ENCODE assay signal across 9 cellular contexts in genomic region chr22:23979560-23980240, GRCh38. TPM values are rescaled to one million over a fixed set of nuclear protein-coding genes. Genes with fewer than 3 reads are reported as not detected.
DNase-seq lines count a peak whose midpoint lies in the region; ATAC-seq, FAIRE-seq and TF ChIP-seq lines count a peak whose summit lies in the region.
"Not testable (repeated sequence)": the region's sequence is repeated elsewhere in the genome, so short reads cannot be mapped to it uniquely, and the experiment has no call there.
"Had no signal": no experiment of that assay in that cellular context is flagged by ENCODE, and none has a peak within 500 bp of the region (broad histone marks: within the 10 kb centered on the region; RNA-seq: fewer than 3 reads in every experiment).

GSTT2 (plus strand) TSS chr22:23980134.

- not testable (repeated sequence) for TF ChIP-seq POLR2A in body of pancreas (IDR thresholded peaks at IDR 0.05); gastroesophageal sphincter (IDR thresholded peaks at IDR 0.05); gastrocnemius medialis (IDR thresholded peaks at IDR 0.05)

- H3K9me3 ChIP-seq in body of pancreas; gastroesophageal sphincter; right cardiac atrium (ENCODE audit: control insufficient read depth, low read length); lower lobe of right lung; gastrocnemius medialis: not testable (repeated sequence)

- DNase-seq in HTR-8/SVneo (ENCODE audit: insufficient read length, low spot score); activated CD8-positive, alpha-beta T cell treated with anti-CD3 and anti-CD28 coated beads, Interleukin-2, amount 10 ng/mL, durations not matched to agents 7 days and 5 days; body of pancreas; right cardiac atrium; lower lobe of right lung; gastrocnemius medialis: not testable (repeated sequence)

- POLR2A ChIA-PET in activated CD8-positive, alpha-beta T cell treated with anti-CD3 and anti-CD28 coated beads, Interleukin-2, amount 10 ng/mL, durations not matched to agents 7 days and 5 days (lab: Charles Lee) = not testable (repeated sequence)

- not testable (repeated sequence) for TF ChIP-seq EP300 in gastroesophageal sphincter (IDR thresholded peaks at IDR 0.05)

- H3K4me1 Mint-ChIP-seq in activated CD8-positive, alpha-beta T cell treated with anti-CD3 and anti-CD28 coated beads, Interleukin-2, amount 10 ng/mL, durations not matched to agents 7 days and 5 days (ENCODE audit: low read depth) = not testable (repeated sequence)

- in situ Hi-C loops in gastrocnemius medialis (cut with MboI; ENCODE audit: low sequenced_read_pairs in 4 of 4) = loop anchor here in 1 of 4 donors (10.0 kb wide), 1 partner anchor 55 kb away; no protein-coding TSS in a partner anchor

- H3K4me3 Mint-ChIP-seq in activated CD8-positive, alpha-beta T cell treated with anti-CD3 and anti-CD28 coated beads, Interleukin-2, amount 10 ng/mL, durations not matched to agents 7 days and 5 days = not testable (repeated sequence)

- not testable (repeated sequence) for H3K27ac Mint-ChIP-seq in activated CD8-positive, alpha-beta T cell treated with anti-CD3 and anti-CD28 coated beads, Interleukin-2, amount 10 ng/mL, durations not matched to agents 7 days and 5 days

- intact Hi-C loops in body of pancreas (cut with DNase I); right cardiac atrium (cut with DNase I); gastrocnemius medialis (cut with DNase I; ENCODE audit: low total_unique reads): not testable (repeated sequence)
- intact Hi-C loops in lower lobe of right lung (cut with DNase I) = loop anchor here (10.0 kb wide), 1 partner anchor 55 kb away; no protein-coding TSS in a partner anchor

- peak; percentile 46 for ATAC-seq in activated CD8-positive, alpha-beta T cell treated with anti-CD3 and anti-CD28 coated beads, Interleukin-2, amount 10 ng/mL, durations not matched to agents 7 days and 5 days
- ATAC-seq in body of pancreas (peak; percentile 87), gastroesophageal sphincter (peak; percentile 97), right cardiac atrium (peak; percentile 92 to 94), lower lobe of right lung (peak; percentile 94 to 98), gastrocnemius medialis (peak; percentile 69 to 76)

- not testable (repeated sequence) for H3K36me3 Mint-ChIP-seq in activated CD8-positive, alpha-beta T cell treated with anti-CD3 and anti-CD28 coated beads, Interleukin-2, amount 10 ng/mL, durations not matched to agents 7 days and 5 days (ENCODE audit: low read depth)

- not testable (repeated sequence) for H3K4me1 ChIP-seq in body of pancreas; gastroesophageal sphincter; right cardiac atrium (ENCODE audit: control insufficient read depth, insufficient read depth, low read length); lower lobe of right lung; gastrocnemius medialis

- CTCF ChIA-PET in activated CD8-positive, alpha-beta T cell treated with anti-CD3 and anti-CD28 coated beads, Interleukin-2, amount 10 ng/mL, durations not matched to agents 7 days and 5 days (lab: Charles Lee) = not testable (repeated sequence)

- FAIRE-seq in HTR-8/SVneo (lab: Jason Lieb, UNC) = peak; percentile 93

- no CpG with 5 or more reads among the region's 41 CpGs for WGBS in body of pancreas, 2 donors
- WGBS in gastroesophageal sphincter (ENCODE audit: low coverage in 1 of 2), 2 donors = no CpG with 5 or more reads among the region's 41 CpGs
- WGBS in right cardiac atrium = no CpG with 5 or more reads among the region's 41 CpGs

- H3K36me3 ChIP-seq in body of pancreas (replicated peaks in 1 of 2; ENCODE audit: insufficient read depth in 1 of 2, low read depth in 2 of 2); gastroesophageal sphincter; lower lobe of right lung; gastrocnemius medialis: not testable (repeated sequence)

- H3K27me3 ChIP-seq in body of pancreas; gastroesophageal sphincter; right cardiac atrium (ENCODE audit: control insufficient read depth, insufficient read depth); lower lobe of right lung (ENCODE audit: low read depth); gastrocnemius medialis: not testable (repeated sequence)

- not testable (repeated sequence) for TF ChIP-seq CTCF in body of pancreas (IDR thresholded peaks at IDR 0.05); gastroesophageal sphincter (IDR thresholded peaks at IDR 0.05); lower lobe of right lung (IDR thresholded peaks at IDR 0.05); gastrocnemius medialis (IDR thresholded peaks at IDR 0.05 in 4 of 5, conservative IDR thresholded peaks at IDR 0.05 in 1 of 5)

- not testable (repeated sequence) for H3K27ac ChIP-seq in body of pancreas; right cardiac atrium (ENCODE audit: low read length); lower lobe of right lung; gastrocnemius medialis
- peak within 1 kb of the TSS in 1 of 4 donors; percentile 42 for H3K27ac ChIP-seq in gastroesophageal sphincter

- not testable (repeated sequence) for H3K4me3 ChIP-seq in body of pancreas; gastroesophageal sphincter; right cardiac atrium (ENCODE audit: low read length)
- H3K4me3 ChIP-seq in lower lobe of right lung (peak within 1 kb of the TSS; percentile 29), gastrocnemius medialis (peak within 1 kb of the TSS in 1 of 4 donors; percentile 32)

- not testable (repeated sequence) for H3K9me3 Mint-ChIP-seq in activated CD8-positive, alpha-beta T cell treated with anti-CD3 and anti-CD28 coated beads, Interleukin-2, amount 10 ng/mL, durations not matched to agents 7 days and 5 days (ENCODE audit: insufficient read depth)

- not testable (repeated sequence) for H3K27me3 Mint-ChIP-seq in activated CD8-positive, alpha-beta T cell treated with anti-CD3 and anti-CD28 coated beads, Interleukin-2, amount 10 ng/mL, durations not matched to agents 7 days and 5 days (ENCODE audit: low read depth)

RNA-seq across cellular contexts. Expression of gene GSTT2, which starts in this region (rescaled TPM):
- total RNA-seq in activated CD8-positive, alpha-beta T cell treated with anti-CD3 and anti-CD28 coated beads, Interleukin-2, amount 10 ng/mL, durations not matched to agents 7 days and 5 days = not detected
- total RNA-seq in body of pancreas = not detected
- 1 to 10 TPM in 1 of 4 donors, not detected in 3; 3.0 TPM for total RNA-seq in gastroesophageal sphincter
- total RNA-seq in right cardiac atrium = not detected
- polyA plus RNA-seq in right cardiac atrium = 0.14 TPM
- 3.0 TPM for total RNA-seq in lower lobe of right lung
- 1 to 10 TPM in 1 of 4 donors, not detected in 3; 1.6 TPM for total RNA-seq in gastrocnemius medialis
- total RNA-seq: CD4-positive, alpha-beta T cell; NCI-H460 had no signal

Comparison
In these comparisons a context has a peak if more than half of its experiments do, and no peak if none do; other contexts are left out.
1. Peak in ATAC-seq in activated CD8-positive, alpha-beta T cell treated with anti-CD3 and anti-CD28 coated beads, Interleukin-2, amount 10 ng/mL, durations not matched to agents 7 days and 5 days; RNA of the gene not detected or under 1 TPM.
2. Peak in ATAC-seq in body of pancreas; RNA of the gene not detected or under 1 TPM.
3. Peak in ATAC-seq in right cardiac atrium; RNA of the gene not detected or under 1 TPM.
4. ATAC-seq: peak in every context shown above with its lines; median percentile 97 in gastroesophageal sphincter; 96 in lower lobe of right lung; 93 in right cardiac atrium; 87 in body of pancreas; 72 in gastrocnemius medialis; 46 in activated CD8-positive, alpha-beta T cell treated with anti-CD3 and anti-CD28 coated beads, Interleukin-2, amount 10 ng/mL, durations not matched to agents 7 days and 5 days.